ENCODE assay signal across 23 cellular contexts in the genomic region with DNA sequence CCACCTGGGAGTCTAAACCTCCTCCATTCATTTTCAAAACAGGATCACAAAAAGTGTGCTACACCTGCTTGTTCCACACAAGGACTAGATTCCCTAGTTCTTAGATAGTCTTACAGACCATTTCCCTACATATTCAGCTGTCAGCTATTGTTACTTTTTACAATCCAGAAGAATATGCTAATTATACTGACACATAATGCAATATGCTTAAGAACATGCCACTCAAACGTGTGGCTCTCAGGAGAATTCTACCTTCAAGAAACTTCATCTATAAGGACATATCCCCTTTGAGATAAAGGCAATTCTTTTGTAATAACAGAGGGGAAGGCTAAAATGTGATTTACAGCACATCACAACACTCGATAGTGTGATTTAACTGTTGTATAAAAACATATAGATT.
A peak's percentile ranks its signal among the peaks of the same experiment; 100 is the strongest.
DNase-seq lines count a peak whose midpoint lies in the region; ATAC-seq, FAIRE-seq and TF ChIP-seq lines count a peak whose summit lies in the region.
"Had no signal": no experiment of that assay in that cellular context is flagged by ENCODE, and none has a peak within 500 bp of the region (broad histone marks: within the 10 kb centered on the region; RNA-seq: fewer than 3 reads in every experiment).

No MANE protein-coding gene starts in this region.

- no peaks in the 10 kb centered on the region for H3K4me1 ChIP-seq in A549
- H3K4me1 ChIP-seq: BLaER1 treated with 17β-estradiol and CSF1 and Interleukin-3, amounts not matched to agents 10 nM and 100 nM had no signal

- H3K27me3 ChIP-seq in neural cell (ENCODE audit: insufficient read depth, low read depth, low read length): peaks cover 57% of the 10 kb centered on the region
- H3K27me3 ChIP-seq: BLaER1 treated with 17β-estradiol and CSF1 and Interleukin-3, amounts not matched to agents 10 nM and 100 nM had no signal

- no peaks in the 10 kb centered on the region for H3F3A ChIP-seq in neural cell (ENCODE audit: insufficient read depth, low read length, poor library complexity, severe bottlenecking)

- no peak for TF ChIP-seq RAD21 in A549 (conservative IDR thresholded peaks at IDR 0.05 in 1 of 2, IDR thresholded peaks at IDR 0.05 in 1 of 2)
- TF ChIP-seq RAD21 in neural cell (conservative IDR thresholded peaks at IDR 0.05): no peak

- ATAC-seq in A549 (no peak), GM19035 (IDR thresholded peaks at IDR 0.05; ENCODE audit: unreplicated experiment) (no peak)
- ATAC-seq: GM12878 had no signal

- DNase-seq in A549 (ENCODE audit: low read depth in 1 of 2, low spot score in 1 of 2): no peak
- no peak for DNase-seq in HEK293T (ENCODE audit: extremely low spot score)
- no peak for DNase-seq in inferior parietal cortex (ENCODE audit: extremely low spot score)
- no peak for DNase-seq in activated CD4-positive, alpha-beta T cell treated with anti-CD3 and anti-CD28 coated beads for 48 hours
- DNase-seq: 8988T; AML-193; CD4-positive, alpha-beta T cell; CD8-positive, alpha-beta memory T cell; DMS 273 treated with DMSO at 0.1 percent for 48 hours; DMS153; DMS53; DMS79; DND-41; EL; GDM1 had no signal

- H3K4me2 ChIP-seq in A549 (no peak overlapping the region), neural cell (ENCODE audit: low read length) (no peak overlapping the region)
- H3K4me2 ChIP-seq: BLaER1 treated with 17β-estradiol and CSF1 and Interleukin-3, amounts not matched to agents 10 nM and 100 nM had no signal

- no peaks in the 10 kb centered on the region for H3K9me2 ChIP-seq in neural cell (ENCODE audit: insufficient read depth, low read length)

- no peak for TF ChIP-seq CTCF in A549 (IDR thresholded peaks at IDR 0.05)
- TF ChIP-seq CTCF in neural cell (IDR thresholded peaks at IDR 0.05; ENCODE audit: poor library complexity, severe bottlenecking): no peak

- no peak overlapping the region for H3K27ac ChIP-seq in A549
- H3K27ac ChIP-seq in neural cell (ENCODE audit: low read length): no peak overlapping the region
- H3K27ac ChIP-seq: BLaER1 treated with 17β-estradiol and CSF1 and Interleukin-3, amounts not matched to agents 10 nM and 100 nM; C4-2B had no signal

- WGBS in A549 (ENCODE audit: missing lambda C conversion rate): 15% methylated on average over 2 of the region's 2 CpGs

- TF ChIP-seq EP300 in A549 (IDR thresholded peaks at IDR 0.05) (no peak), neural cell (conservative IDR thresholded peaks at IDR 0.05; ENCODE audit: poor library complexity, severe bottlenecking) (peak; percentile 96)

- POLR2A ChIA-PET in A549 (lab: Yijun Ruan, JAX) (no interaction called here), HEK293T (lab: Yijun Ruan, JAX) (no interaction called here)

- H4K20me1 ChIP-seq in neural cell (ENCODE audit: insufficient read depth): no peaks in the 10 kb centered on the region
- H4K20me1 ChIP-seq: BLaER1 treated with 17β-estradiol and CSF1 and Interleukin-3, amounts not matched to agents 10 nM and 100 nM had no signal

- CTCF ChIA-PET in A549 (lab: Yijun Ruan, JAX) (no interaction called here), HEK293T (lab: Yijun Ruan, JAX) (no interaction called here)

- H3K9ac ChIP-seq in neural cell (ENCODE audit: low read length): no peak overlapping the region
- H3K9ac ChIP-seq: BLaER1 treated with 17β-estradiol and CSF1 and Interleukin-3, amounts not matched to agents 10 nM and 100 nM had no signal

- no peak overlapping the region for H2AFZ ChIP-seq in neural cell (ENCODE audit: low read depth, low read length)

- H3K4me3 ChIP-seq in A549: no peak overlapping the region
- H3K4me3 ChIP-seq in neural cell (ENCODE audit: low read length): no peak overlapping the region
- H3K4me3 ChIP-seq: BLaER1 treated with 17β-estradiol and CSF1 and Interleukin-3, amounts not matched to agents 10 nM and 100 nM; GM12878 had no signal

- no peaks in the 10 kb centered on the region for H3K36me3 ChIP-seq in neural cell (ENCODE audit: insufficient read depth, low read length)
- H3K36me3 ChIP-seq: BLaER1 treated with 17β-estradiol and CSF1 and Interleukin-3, amounts not matched to agents 10 nM and 100 nM had no signal

- no peak for TF ChIP-seq POLR2A in A549 (IDR thresholded peaks at IDR 0.05; ENCODE audit: low read length)

- no peaks in the 10 kb centered on the region for H3K9me3 ChIP-seq in A549
- no peaks in the 10 kb centered on the region for H3K9me3 ChIP-seq in neural cell (ENCODE audit: low read length)
- H3K9me3 ChIP-seq: BLaER1 treated with 17β-estradiol and CSF1 and Interleukin-3, amounts not matched to agents 10 nM and 100 nM had no signal

- H3K79me2 ChIP-seq in neural cell (replicated peaks; ENCODE audit: insufficient read depth, low read length): no peaks in the 10 kb centered on the region

- peak; percentile 18 for FAIRE-seq in A549 (lab: Jason Lieb, UNC)
- FAIRE-seq: GM12878, GM12892, GM18507, GM19239 had no signal

TF ChIP-seq in A549, 52 proteins besides CTCF, POLR2A, EP300 and RAD21:
- no peak for TF ChIP-seq ZSCAN20 (CRISPR knock-in tag; IDR thresholded peaks at IDR 0.05)
- no peak for TF ChIP-seq CHD4 (IDR thresholded peaks at IDR 0.05; ENCODE audit: borderline replicate concordance)
- TF ChIP-seq KDM1A (IDR thresholded peaks at IDR 0.05; ENCODE audit: low read depth): no peak
- no peak for TF ChIP-seq MAZ (IDR thresholded peaks at IDR 0.05; ENCODE audit: borderline replicate concordance, low read depth, low read length)
- TF ChIP-seq ZNF302 (CRISPR knock-in tag; IDR thresholded peaks at IDR 0.05): no peak
- no peak for TF ChIP-seq MYC (IDR thresholded peaks at IDR 0.05; ENCODE audit: borderline replicate concordance, low read length)
- TF ChIP-seq HOXA7 (CRISPR knock-in tag; IDR thresholded peaks at IDR 0.05): no peak
- TF ChIP-seq TP53 (CRISPR knock-in tag; IDR thresholded peaks at IDR 0.05): no peak
- TF ChIP-seq POLR2AphosphoS2 (conservative IDR thresholded peaks at IDR 0.05; ENCODE audit: low read length): no peak
- no peak for TF ChIP-seq CBX8 (IDR thresholded peaks at IDR 0.05)
- TF ChIP-seq SMC3 (IDR thresholded peaks at IDR 0.05): no peak
- no peak for TF ChIP-seq E2F6 (IDR thresholded peaks at IDR 0.05; ENCODE audit: borderline replicate concordance, low read depth)

TF ChIP-seq in HEK293T, 16 proteins besides CTCF, POLR2A, EP300 and RAD21:
- TF ChIP-seq L3MBTL2 (conservative IDR thresholded peaks at IDR 0.05): no peak
- no peak for TF ChIP-seq BHLHE40 (IDR thresholded peaks at IDR 0.05; ENCODE audit: borderline replicate concordance)
- TF ChIP-seq, protein P1, sequence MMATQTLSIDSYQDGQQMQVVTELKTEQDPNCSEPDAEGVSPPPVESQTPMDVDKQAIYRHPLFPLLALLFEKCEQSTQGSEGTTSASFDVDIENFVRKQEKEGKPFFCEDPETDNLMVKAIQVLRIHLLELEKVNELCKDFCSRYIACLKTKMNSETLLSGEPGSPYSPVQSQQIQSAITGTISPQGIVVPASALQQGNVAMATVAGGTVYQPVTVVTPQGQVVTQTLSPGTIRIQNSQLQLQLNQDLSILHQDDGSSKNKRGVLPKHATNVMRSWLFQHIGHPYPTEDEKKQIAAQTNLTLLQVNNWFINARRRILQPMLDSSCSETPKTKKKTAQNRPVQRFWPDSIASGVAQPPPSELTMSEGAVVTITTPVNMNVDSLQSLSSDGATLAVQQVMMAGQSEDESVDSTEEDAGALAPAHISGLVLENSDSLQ (IDR thresholded peaks at IDR 0.05): peak; percentile 24; the same call in 1 of the 2 replicates
- TF ChIP-seq ELF4 (IDR thresholded peaks at IDR 0.05): no peak
- no peak for TF ChIP-seq ZNF384 (IDR thresholded peaks at IDR 0.05)
- TF ChIP-seq HDGF (IDR thresholded peaks at IDR 0.05; ENCODE audit: borderline replicate concordance): no peak

TF ChIP-seq in neural cell, 6 proteins besides CTCF, POLR2A, EP300 and RAD21:
- TF ChIP-seq POLR2AphosphoS5 (IDR thresholded peaks at IDR 0.05) (peak; percentile 95), MXI1 (conservative IDR thresholded peaks at IDR 0.05; ENCODE audit: poor library complexity, severe bottlenecking) (no peak), TAF1 (IDR thresholded peaks at IDR 0.05; ENCODE audit: low read depth) (no peak)
- TF ChIP-seq, protein P2, sequence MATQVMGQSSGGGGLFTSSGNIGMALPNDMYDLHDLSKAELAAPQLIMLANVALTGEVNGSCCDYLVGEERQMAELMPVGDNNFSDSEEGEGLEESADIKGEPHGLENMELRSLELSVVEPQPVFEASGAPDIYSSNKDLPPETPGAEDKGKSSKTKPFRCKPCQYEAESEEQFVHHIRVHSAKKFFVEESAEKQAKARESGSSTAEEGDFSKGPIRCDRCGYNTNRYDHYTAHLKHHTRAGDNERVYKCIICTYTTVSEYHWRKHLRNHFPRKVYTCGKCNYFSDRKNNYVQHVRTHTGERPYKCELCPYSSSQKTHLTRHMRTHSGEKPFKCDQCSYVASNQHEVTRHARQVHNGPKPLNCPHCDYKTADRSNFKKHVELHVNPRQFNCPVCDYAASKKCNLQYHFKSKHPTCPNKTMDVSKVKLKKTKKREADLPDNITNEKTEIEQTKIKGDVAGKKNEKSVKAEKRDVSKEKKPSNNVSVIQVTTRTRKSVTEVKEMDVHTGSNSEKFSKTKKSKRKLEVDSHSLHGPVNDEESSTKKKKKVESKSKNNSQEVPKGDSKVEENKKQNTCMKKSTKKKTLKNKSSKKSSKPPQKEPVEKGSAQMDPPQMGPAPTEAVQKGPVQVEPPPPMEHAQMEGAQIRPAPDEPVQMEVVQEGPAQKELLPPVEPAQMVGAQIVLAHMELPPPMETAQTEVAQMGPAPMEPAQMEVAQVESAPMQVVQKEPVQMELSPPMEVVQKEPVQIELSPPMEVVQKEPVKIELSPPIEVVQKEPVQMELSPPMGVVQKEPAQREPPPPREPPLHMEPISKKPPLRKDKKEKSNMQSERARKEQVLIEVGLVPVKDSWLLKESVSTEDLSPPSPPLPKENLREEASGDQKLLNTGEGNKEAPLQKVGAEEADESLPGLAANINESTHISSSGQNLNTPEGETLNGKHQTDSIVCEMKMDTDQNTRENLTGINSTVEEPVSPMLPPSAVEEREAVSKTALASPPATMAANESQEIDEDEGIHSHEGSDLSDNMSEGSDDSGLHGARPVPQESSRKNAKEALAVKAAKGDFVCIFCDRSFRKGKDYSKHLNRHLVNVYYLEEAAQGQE (IDR thresholded peaks at IDR 0.05; ENCODE audit: borderline replicate concordance): peak; percentile 34
